Comparison of ENCODE assay signal across 24 cellular contexts in the genomic region with DNA sequence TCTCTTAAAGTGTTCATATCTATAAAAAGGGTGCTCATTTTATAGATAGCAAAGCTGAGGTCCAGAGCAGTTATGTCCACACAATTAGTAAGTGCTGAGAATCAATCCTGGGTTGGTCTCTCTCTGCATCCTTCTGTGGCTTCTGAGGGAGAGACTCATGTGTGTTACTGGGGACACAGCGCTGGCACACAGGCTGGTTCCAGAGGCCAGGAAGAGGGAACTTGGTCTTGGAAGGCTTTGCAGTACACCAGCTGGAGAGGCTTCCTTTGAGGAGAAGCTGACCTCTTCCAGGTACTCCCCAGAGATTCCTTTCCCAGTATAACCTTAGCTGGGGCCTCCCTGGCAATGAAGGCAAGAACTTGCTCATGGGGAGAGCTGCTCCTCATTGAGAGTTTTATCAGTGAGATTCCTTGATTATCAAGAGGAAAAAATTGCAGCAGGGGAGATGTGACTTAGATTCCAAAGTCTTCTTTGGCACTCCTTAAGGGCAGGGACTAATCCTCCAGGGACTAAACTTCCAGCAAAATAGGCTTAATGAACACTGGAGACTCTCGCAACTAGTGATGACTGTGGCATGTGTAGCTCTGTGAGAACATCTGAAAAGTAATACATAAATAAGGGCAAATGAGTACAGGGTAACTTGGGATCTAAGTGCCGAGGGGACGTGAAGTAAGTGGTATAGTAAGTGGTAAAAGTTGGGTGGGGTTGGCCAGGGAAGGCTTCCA. TPM values are rescaled to one million over a fixed set of nuclear protein-coding genes. Genes with fewer than 3 reads are reported as not detected.
A peak's percentile ranks its signal among the peaks of the same experiment; 100 is the strongest.
DNase-seq lines count a peak whose midpoint lies in the region; FAIRE-seq and TF ChIP-seq lines count a peak whose summit lies in the region.
"Had no signal": no experiment of that assay in that cellular context is flagged by ENCODE, and none has a peak within 500 bp of the region (broad histone marks: within the 10 kb centered on the region; RNA-seq: fewer than 3 reads in every experiment).

No MANE protein-coding gene starts in this region.

- H3K27ac ChIP-seq in osteoblast (ENCODE audit: low read depth, low read length) (peak overlapping the region; percentile 16), kidney (ENCODE audit: low read depth in 2 of 2, low read length in 2 of 2) (no peak overlapping the region)
- H3K27ac ChIP-seq: SK-N-MC, thoracic aorta had no signal

- intact Hi-C loops in kidney (cut with DNase I), result no loop called here

- no peaks in the 10 kb centered on the region for H3K36me3 Mint-ChIP-seq in HFFc6 (ENCODE audit: low read depth)
- H3K36me3 Mint-ChIP-seq in chondrocyte (ENCODE audit: low read depth), result no peaks in the 10 kb centered on the region
- H3K36me3 Mint-ChIP-seq: activated CD8-positive, alpha-beta memory T cell treated with anti-CD3 and anti-CD28 coated beads, Interleukin-2, amount 10 ng/mL, durations not matched to agents 7 days and 5 days; activated naive CD4-positive, alpha-beta T cell treated with anti-CD3 and anti-CD28 coated beads, Interleukin-2, amount 50 U/mL, for 24 hours had no signal

- H3K9me3 ChIP-seq in BE2C, result no peaks in the 10 kb centered on the region
- no peaks in the 10 kb centered on the region for H3K9me3 ChIP-seq in osteoblast (ENCODE audit: low read depth, low read length)
- no peaks in the 10 kb centered on the region for H3K9me3 ChIP-seq in kidney (ENCODE audit: control insufficient read depth in 1 of 2, low read length in 2 of 2)
- H3K9me3 ChIP-seq: thoracic aorta had no signal

- no peaks in the 10 kb centered on the region for H4K20me1 ChIP-seq in osteoblast (ENCODE audit: insufficient read depth, low read length)

- H3K27me3 Mint-ChIP-seq in HFFc6 (ENCODE audit: insufficient read depth), result no peaks in the 10 kb centered on the region; the same call in 1 of the 2 replicates
- no peaks in the 10 kb centered on the region for H3K27me3 Mint-ChIP-seq in chondrocyte (ENCODE audit: low read depth)
- H3K27me3 Mint-ChIP-seq: activated naive CD4-positive, alpha-beta T cell treated with anti-CD3 and anti-CD28 coated beads, Interleukin-2, amount 50 U/mL, for 24 hours had no signal

- no peaks in the 10 kb centered on the region for H3K9me3 Mint-ChIP-seq in HFFc6
- H3K9me3 Mint-ChIP-seq in chondrocyte (ENCODE audit: low read depth), result no peaks in the 10 kb centered on the region
- H3K9me3 Mint-ChIP-seq: activated naive CD4-positive, alpha-beta T cell treated with anti-CD3 and anti-CD28 coated beads, Interleukin-2, amount 50 U/mL, for 24 hours; CD4-positive, alpha-beta T cell had no signal

- peak; percentile 1 for DNase-seq in BE2C
- no peak for DNase-seq in HFFc6
- peak; percentile 28 for DNase-seq in chondrocyte (ENCODE audit: low spot score)
- DNase-seq in osteoblast (ENCODE audit: insufficient read length, low spot score, missing footprints), result peak; percentile 58
- DNase-seq in NCI-H526 treated with DMSO at 0.1 percent for 48 hours (lab: John Stamatoyannopoulos, UW), result no peak
- no peak for DNase-seq in kidney
- DNase-seq in NCI-H2196 treated with DMSO at 0.1 percent for 48 hours (lab: John Stamatoyannopoulos, UW; ENCODE audit: unreplicated experiment), result no peak
- DNase-seq in ACHN, result no peak
- DNase-seq: activated CD4-positive, alpha-beta T cell treated with anti-CD3 and anti-CD28 coated beads for 48 hours; activated CD8-positive, alpha-beta memory T cell treated with anti-CD3 and anti-CD28 coated beads, Interleukin-2, amount 10 ng/mL, durations not matched to agents 7 days and 5 days; CD4-positive, alpha-beta T cell; central memory CD4-positive, alpha-beta T cell; dermis blood vessel endothelial cell; DMS 273 treated with DMSO at 0.1 percent for 48 hours; MM.1S; NCI-H1436; NCI-H510A; occipital lobe; stimulated activated CD4-positive, alpha-beta T cell treated with anti-CD3 and anti-CD28 coated beads, Interleukin-4, amount 100 ng/mL, for 4 hours; stimulated activated naive CD4-positive, alpha-beta T cell treated with Interleukin-2 at 50 U/mL for 16 hours; T-helper 2 cell had no signal

- H3K4me1 ChIP-seq in BE2C, result peaks cover 61% of the 10 kb centered on the region
- H3K4me1 ChIP-seq in osteoblast (ENCODE audit: insufficient read depth, low read length), result peaks cover 70% of the 10 kb centered on the region
- peaks cover 0 to 10% of the 10 kb centered on the region in 2 donors for H3K4me1 ChIP-seq in kidney (ENCODE audit: control insufficient read depth in 1 of 2, insufficient read depth in 1 of 2, low read depth in 1 of 2, low read length in 2 of 2)

- H3K4me3 Mint-ChIP-seq in HFFc6 (no peak overlapping the region), chondrocyte (ENCODE audit: unreplicated experiment) (no peak overlapping the region)
- H3K4me3 Mint-ChIP-seq: activated CD8-positive, alpha-beta memory T cell treated with anti-CD3 and anti-CD28 coated beads, Interleukin-2, amount 10 ng/mL, durations not matched to agents 7 days and 5 days; activated naive CD4-positive, alpha-beta T cell treated with anti-CD3 and anti-CD28 coated beads, Interleukin-2, amount 50 U/mL, for 24 hours; CD4-positive, alpha-beta T cell had no signal

- in situ Hi-C loops in ACHN (cut with HindIII; ENCODE audit: low pct_ligation_motif_present, low pct_unique_long_range_greater_than_20kb, low sequenced_read_pairs), result no loop called here

- TF ChIP-seq CTCF in BE2C (IDR thresholded peaks at IDR 0.05; ENCODE audit: low read depth, low read length) (no peak), HFFc6 (IDR thresholded peaks at IDR 0.05) (no peak), chondrocyte (IDR thresholded peaks at IDR 0.05) (no peak), osteoblast (IDR thresholded peaks at IDR 0.05; ENCODE audit: extremely low read depth, low read depth, low read length) (no peak), kidney (IDR thresholded peaks at IDR 0.05; ENCODE audit: borderline replicate concordance, extremely low read depth, insufficient read depth) (no peak)

- no peak overlapping the region for H3K4me3 ChIP-seq in BE2C (ENCODE audit: low read depth, low read length)
- H3K4me3 ChIP-seq in osteoblast (ENCODE audit: insufficient read depth, low read length), result no peak overlapping the region
- H3K4me3 ChIP-seq in kidney (ENCODE audit: low read length in 2 of 2), result no peak overlapping the region
- H3K4me3 ChIP-seq: SK-N-MC, thoracic aorta had no signal

- peaks cover 91% of the 10 kb centered on the region for H3K4me1 Mint-ChIP-seq in HFFc6 (ENCODE audit: low read depth)
- H3K4me1 Mint-ChIP-seq in chondrocyte (ENCODE audit: low read depth), result peaks cover 74% of the 10 kb centered on the region
- H3K4me1 Mint-ChIP-seq: activated CD8-positive, alpha-beta memory T cell treated with anti-CD3 and anti-CD28 coated beads, Interleukin-2, amount 10 ng/mL, durations not matched to agents 7 days and 5 days had no signal

- no peaks in the 10 kb centered on the region for H3K79me2 ChIP-seq in osteoblast (ENCODE audit: insufficient read depth, low read length)

- H3K9ac ChIP-seq in kidney (ENCODE audit: low read length in 2 of 2), result no peak overlapping the region

- FAIRE-seq in kidney (lab: Jason Lieb, UNC), result no peak

- no peak overlapping the region for H2AFZ ChIP-seq in osteoblast (ENCODE audit: low read length)

- H3K36me3 ChIP-seq in BE2C (no peaks in the 10 kb centered on the region), osteoblast (ENCODE audit: insufficient read depth, low read length) (no peaks in the 10 kb centered on the region), kidney (ENCODE audit: control insufficient read depth in 1 of 2, insufficient read depth in 2 of 2, low read length in 2 of 2) (no peaks in the 10 kb centered on the region)
- H3K36me3 ChIP-seq: thoracic aorta had no signal

- H3K27me3 ChIP-seq in BE2C, result no peaks in the 10 kb centered on the region
- H3K27me3 ChIP-seq in osteoblast (ENCODE audit: insufficient read depth, low read length), result no peaks in the 10 kb centered on the region

- no peak overlapping the region for H3K4me2 ChIP-seq in osteoblast (ENCODE audit: insufficient read depth, low read length)

- H3K27ac Mint-ChIP-seq in HFFc6 (peak overlapping the region; percentile 17), chondrocyte (ENCODE audit: unreplicated experiment) (peak overlapping the region; percentile 49)
- H3K27ac Mint-ChIP-seq: activated CD8-positive, alpha-beta memory T cell treated with anti-CD3 and anti-CD28 coated beads, Interleukin-2, amount 10 ng/mL, durations not matched to agents 7 days and 5 days; activated naive CD4-positive, alpha-beta T cell treated with anti-CD3 and anti-CD28 coated beads, Interleukin-2, amount 50 U/mL, for 24 hours; CD4-positive, alpha-beta T cell had no signal

RNA-seq across cellular contexts. Expression of a gene that starts 13.9 kb away (rescaled TPM):
- 0.52 TPM for polyA plus RNA-seq in BE2C (2012; ENCODE audit: insufficient read depth, insufficient read length, low read depth)
- 1 to 10 TPM; 2.3 to 3.7 (median 2.8) TPM for total RNA-seq in HFFc6 (2021; fragmentation: NEBNext Ultra II Directional; extraction: Animal tissue kit (Norgen Biotek cat#: 25700))
- total RNA-seq in chondrocyte (10.7 to 17.0 TPM (median 12.1 TPM) in 3 replicates), osteoblast (0.59 and 0.72 TPM in 2 replicates), kidney (12.3 TPM)
- polyA plus RNA-seq in kidney (ENCODE audit: insufficient read depth, low read depth, low replicate concordance), result 1.0 TPM
- total RNA-seq: activated CD8-positive, alpha-beta memory T cell treated with anti-CD3 and anti-CD28 coated beads, Interleukin-2, amount 10 ng/mL, durations not matched to agents 7 days and 5 days; CD4-positive, alpha-beta T cell; occipital lobe had no signal

RNA-seq across cellular contexts. Expression of a gene that starts 27.3 kb away (rescaled TPM):
- polyA plus RNA-seq in BE2C (2012; ENCODE audit: insufficient read depth, insufficient read length, low read depth), result 1.7 TPM
- total RNA-seq in HFFc6 (2021; fragmentation: NEBNext Ultra II Directional; extraction: Animal tissue kit (Norgen Biotek cat#: 25700)), result 100 to 1,000 TPM in 2 of 6 experiments, 10 to 100 TPM in 4; 62.7 to 379 (median 67.5) TPM
- total RNA-seq in chondrocyte, result 187 to 277 TPM (median 266 TPM) in 3 replicates
- 20.9 and 27.9 TPM in 2 replicates for total RNA-seq in osteoblast
- 1,490 TPM for total RNA-seq in kidney
- 173 TPM for polyA plus RNA-seq in kidney (ENCODE audit: insufficient read depth, low read depth, low replicate concordance)
- total RNA-seq: CD4-positive, alpha-beta T cell; occipital lobe had no signal

Comparison
In these comparisons a context has a peak if more than half of its experiments do, and no peak if none do; other contexts are left out.
1. DNase-seq: peak in BE2C (single experiment), chondrocyte (single experiment) and osteoblast (single experiment); none in HFFc6 (single experiment), NCI-H526 treated with DMSO at 0.1 percent for 48 hours (single experiment), kidney (single experiment), NCI-H2196 treated with DMSO at 0.1 percent for 48 hours (single experiment) and ACHN (single experiment).